28 cellular contexts compared by ENCODE assay signal in genomic region chr12:111012918-111013317, GRCh38. TPM values are rescaled to one million over a fixed set of nuclear protein-coding genes. Genes with fewer than 3 reads are reported as not detected.
"Had no signal": no experiment of that assay in that cellular context is flagged by ENCODE, and none has a peak within 500 bp of the region (broad histone marks: within the 10 kb centered on the region; RNA-seq: fewer than 3 reads in every experiment).

No MANE protein-coding gene starts in this region.

- H3K36me3 ChIP-seq: left ventricle myocardium inferior, neural progenitor cell, neutrophil, right lobe of liver, stomach, thyroid gland, transverse colon, upper lobe of left lung, vagina had no signal

- H3K9me3 ChIP-seq: left ventricle myocardium inferior, neutrophil, psoas muscle, right lobe of liver, testis, thyroid gland, transverse colon, upper lobe of left lung, vagina had no signal

- H3K36me3 Mint-ChIP-seq: mesothelial cell of epicardium, naive B cell, natural killer cell, neural progenitor cell had no signal

- H3K27me3 ChIP-seq: neural progenitor cell, right lobe of liver, testis, thyroid gland, upper lobe of left lung, vagina had no signal

- H3K4me1 Mint-ChIP-seq: mesothelial cell of epicardium; natural killer cell; nephron progenitor cell; neural progenitor cell; stimulated activated naive B cell treated with anti-CD40 and anti-IgM and Interleukin-4, amounts not matched to agents 10 μg/mL and 1 μg/mL and 100 μg/mL, for 72 hours had no signal

- H3K9ac ChIP-seq: neural progenitor cell, parathyroid adenoma had no signal

- DNase-seq: islet precursor cell; left ventricle myocardium inferior; mesendoderm; naive B cell; natural killer cell; nephron progenitor cell; psoas muscle; right lobe of liver; stimulated activated CD4-positive, alpha-beta T cell treated with anti-CD3 and anti-CD28 coated beads, Interleukin-12 subunit alpha, Interleukin-12 subunit beta, amount 100 ng/mL, for 4 hours; stimulated activated CD4-positive, alpha-beta T cell treated with anti-CD3 and anti-CD28 coated beads, Interleukin-15, amount 100 ng/mL, for 24 hours; stimulated activated CD4-positive, alpha-beta T cell treated with anti-CD3 and anti-CD28 coated beads, Interleukin-2, amount 100 ng/mL, for 24 hours; stimulated activated CD4-positive, alpha-beta T cell treated with anti-CD3 and anti-CD28 coated beads, Interleukin-4, amount 100 ng/mL, for 1 hour; stimulated activated naive B cell treated with anti-CD40 and anti-IgM and Interleukin-4, amounts not matched to agents 10 μg/mL and 1 μg/mL and 100 μg/mL, for 72 hours; stimulated activated naive CD8-positive, alpha-beta T cell treated with anti-CD3 and anti-CD28 coated beads, Interleukin-15, Interleukin-2, amounts not matched to agents 100 U/mL and 50 U/mL, for 24 hours; stomach; testis; thyroid gland; transverse colon; upper lobe of left lung had no signal

- H2AFZ ChIP-seq: neural progenitor cell, parathyroid adenoma had no signal

- H3K4me1 ChIP-seq: left ventricle myocardium inferior, neural progenitor cell, parathyroid adenoma, psoas muscle, right lobe of liver, stomach, testis, thyroid gland, transverse colon, upper lobe of left lung, vagina had no signal

- H3K4me3 ChIP-seq: left ventricle myocardium inferior, lung, neural progenitor cell, psoas muscle, right lobe of liver, smooth muscle cell, stomach, testis, thyroid gland, transverse colon, upper lobe of left lung, vagina had no signal

- ATAC-seq: natural killer cell; psoas muscle; right lobe of liver; stimulated activated naive B cell treated with anti-CD40 and anti-IgM and Interleukin-4, amounts not matched to agents 10 μg/mL and 1 μg/mL and 100 μg/mL, for 72 hours; stimulated activated naive CD8-positive, alpha-beta T cell treated with anti-CD3 and anti-CD28 coated beads, Interleukin-15, Interleukin-2, amounts not matched to agents 100 U/mL and 50 U/mL, for 24 hours had no signal

- H3K4me2 ChIP-seq: neural progenitor cell, smooth muscle cell had no signal

- H3K9me3 Mint-ChIP-seq: neural progenitor cell had no signal

- H3K27ac ChIP-seq: left ventricle myocardium inferior, neural progenitor cell, neutrophil, parathyroid adenoma, psoas muscle, right lobe of liver, stomach, testis, thyroid gland, transverse colon, upper lobe of left lung, vagina had no signal

- H3K4me3 Mint-ChIP-seq: mesothelial cell of epicardium; naive B cell; natural killer cell; nephron progenitor cell; neural progenitor cell; stimulated activated naive B cell treated with anti-CD40 and anti-IgM and Interleukin-4, amounts not matched to agents 10 μg/mL and 1 μg/mL and 100 μg/mL, for 72 hours had no signal

- H3K79me2 ChIP-seq: parathyroid adenoma had no signal

- H3K27ac Mint-ChIP-seq: mesothelial cell of epicardium; naive B cell; natural killer cell; nephron progenitor cell; neural progenitor cell; stimulated activated naive B cell treated with anti-CD40 and anti-IgM and Interleukin-4, amounts not matched to agents 10 μg/mL and 1 μg/mL and 100 μg/mL, for 72 hours had no signal

RNA-seq across cellular contexts. Expression of gene CUX2, which starts 21.0 kb away (rescaled TPM):
- total RNA-seq: kidney epithelial cell, left ventricle myocardium inferior, osteocyte, smooth muscle cell had no signal
- polyA plus RNA-seq: smooth muscle cell had no signal
